Comparison of ENCODE assay signal across 1 cellular context in genomic region chr1:226939439-226940028, GRCh38.
TF ChIP-seq lines count a peak whose summit lies in the region.

No MANE protein-coding gene starts in this region.

TF ChIP-seq in HEK293, 187 proteins besides CTCF, POLR2A, EP300 and RAD21 (continued from another document):
- TF ChIP-seq, protein P1, sequence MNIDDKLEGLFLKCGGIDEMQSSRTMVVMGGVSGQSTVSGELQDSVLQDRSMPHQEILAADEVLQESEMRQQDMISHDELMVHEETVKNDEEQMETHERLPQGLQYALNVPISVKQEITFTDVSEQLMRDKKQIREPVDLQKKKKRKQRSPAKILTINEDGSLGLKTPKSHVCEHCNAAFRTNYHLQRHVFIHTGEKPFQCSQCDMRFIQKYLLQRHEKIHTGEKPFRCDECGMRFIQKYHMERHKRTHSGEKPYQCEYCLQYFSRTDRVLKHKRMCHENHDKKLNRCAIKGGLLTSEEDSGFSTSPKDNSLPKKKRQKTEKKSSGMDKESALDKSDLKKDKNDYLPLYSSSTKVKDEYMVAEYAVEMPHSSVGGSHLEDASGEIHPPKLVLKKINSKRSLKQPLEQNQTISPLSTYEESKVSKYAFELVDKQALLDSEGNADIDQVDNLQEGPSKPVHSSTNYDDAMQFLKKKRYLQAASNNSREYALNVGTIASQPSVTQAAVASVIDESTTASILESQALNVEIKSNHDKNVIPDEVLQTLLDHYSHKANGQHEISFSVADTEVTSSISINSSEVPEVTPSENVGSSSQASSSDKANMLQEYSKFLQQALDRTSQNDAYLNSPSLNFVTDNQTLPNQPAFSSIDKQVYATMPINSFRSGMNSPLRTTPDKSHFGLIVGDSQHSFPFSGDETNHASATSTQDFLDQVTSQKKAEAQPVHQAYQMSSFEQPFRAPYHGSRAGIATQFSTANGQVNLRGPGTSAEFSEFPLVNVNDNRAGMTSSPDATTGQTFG (tag by site-specific recombination; IDR thresholded peaks at IDR 0.05; ENCODE audit: borderline replicate concordance): no peak
- TF ChIP-seq YY2 (tag by site-specific recombination; IDR thresholded peaks at IDR 0.05): 0 out of 2 replicates have a peak, but pooled peaks have one; percentile 56
- TF ChIP-seq ZNF76 (tag by site-specific recombination; IDR thresholded peaks at IDR 0.05; ENCODE audit: borderline replicate concordance, low read depth): peak; percentile 86
- TF ChIP-seq ZNF600 (tag by site-specific recombination; IDR thresholded peaks at IDR 0.05): peak; percentile 97
- TF ChIP-seq ZNF133 (tag by site-specific recombination; IDR thresholded peaks at IDR 0.05): 0 out of 2 replicates have a peak, but pooled peaks have one; percentile 27
- peak; percentile 99 for TF ChIP-seq ZNF2 (tag by site-specific recombination; IDR thresholded peaks at IDR 0.05)
- TF ChIP-seq EGR2 (tag by site-specific recombination; IDR thresholded peaks at IDR 0.05; ENCODE audit: low read depth): no peak
- no peak for TF ChIP-seq ZNF248 (tag by site-specific recombination; IDR thresholded peaks at IDR 0.05)
- 0 out of 2 replicates have a peak, but pooled peaks have one; percentile 77 for TF ChIP-seq ZNF302 (tag by site-specific recombination; IDR thresholded peaks at IDR 0.05; ENCODE audit: low read depth)
- TF ChIP-seq ZBTB8A (tag by site-specific recombination; IDR thresholded peaks at IDR 0.05): peak; percentile 66
- TF ChIP-seq YY1 (tag by site-specific recombination; IDR thresholded peaks at IDR 0.05): peak; percentile 78; the same call in 1 of the 2 replicates
- TF ChIP-seq, protein P2, sequence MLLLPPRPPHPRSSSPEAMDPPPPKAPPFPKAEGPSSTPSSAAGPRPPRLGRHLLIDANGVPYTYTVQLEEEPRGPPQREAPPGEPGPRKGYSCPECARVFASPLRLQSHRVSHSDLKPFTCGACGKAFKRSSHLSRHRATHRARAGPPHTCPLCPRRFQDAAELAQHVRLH (tag by site-specific recombination; IDR thresholded peaks at IDR 0.05): peak; percentile 73; the same call in 1 of the 2 replicates
- TF ChIP-seq ZNF24 (tag by site-specific recombination; IDR thresholded peaks at IDR 0.05): peak; percentile 85
- TF ChIP-seq OSR2 (tag by site-specific recombination; IDR thresholded peaks at IDR 0.05): peak; percentile 38; the same call in 1 of the 2 replicates
- 0 out of 2 replicates have a peak, but pooled peaks have one; percentile 12 for TF ChIP-seq ZNF624 (tag by site-specific recombination; IDR thresholded peaks at IDR 0.05)
- peak; percentile 99 for TF ChIP-seq ZFP37 (tag by site-specific recombination; IDR thresholded peaks at IDR 0.05)
- TF ChIP-seq SETDB1 (IDR thresholded peaks at IDR 0.05; ENCODE audit: insufficient read length, low read length): peak; percentile 23
- no peak for TF ChIP-seq AEBP2 (tag by site-specific recombination; IDR thresholded peaks at IDR 0.05; ENCODE audit: borderline replicate concordance)
- no peak for TF ChIP-seq ZNF174 (tag by site-specific recombination; IDR thresholded peaks at IDR 0.05)
- peak; percentile 92; the same call in 1 of the 2 replicates for TF ChIP-seq TRIM28 (IDR thresholded peaks at IDR 0.05; ENCODE audit: borderline replicate concordance, low read length)
- no peak for TF ChIP-seq ZNF621 (tag by site-specific recombination; IDR thresholded peaks at IDR 0.05)
- TF ChIP-seq BCL11B (tag by site-specific recombination; IDR thresholded peaks at IDR 0.05; ENCODE audit: low read depth): no peak
